Comparison of ENCODE assay signal across 8 cellular contexts in the genomic region with DNA sequence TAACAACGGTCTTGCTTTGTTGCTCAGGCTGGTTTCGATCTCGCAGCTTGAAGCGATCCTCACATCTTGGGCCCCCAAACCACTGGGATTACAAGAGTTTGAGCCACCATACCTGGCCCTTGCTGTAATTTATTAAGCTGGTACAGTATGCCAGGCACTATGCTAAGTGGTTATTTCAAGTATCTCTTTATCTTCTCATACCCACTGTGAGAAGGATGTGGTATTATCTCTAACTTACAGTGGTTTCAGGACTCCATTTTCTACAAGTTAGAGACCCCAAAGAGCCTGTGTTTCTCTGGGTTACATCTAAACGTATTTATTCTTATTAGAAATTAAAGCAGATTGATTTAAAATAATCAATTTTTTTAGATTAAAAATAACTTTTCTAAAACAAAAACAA.
"Had no signal": no experiment of that assay in that cellular context is flagged by ENCODE, and none has a peak within 500 bp of the region (broad histone marks: within the 10 kb centered on the region; RNA-seq: fewer than 3 reads in every experiment).

No MANE protein-coding gene starts in this region.

- FAIRE-seq: G401.6, GM12878, GM12891, GM12892, GM18507, GM19239 had no signal

- ATAC-seq: GM12878 had no signal

- DNase-seq: GDM1, GF-D8 had no signal

- H3K4me3 ChIP-seq: GM12878 had no signal
